Comparison of ENCODE assay signal across 9 cellular contexts in genomic region chr19:40424637-40425449, GRCh38. TPM values are rescaled to one million over a fixed set of nuclear protein-coding genes. Genes with fewer than 3 reads are reported as not detected.
A peak's percentile ranks its signal among the peaks of the same experiment; 100 is the strongest.
DNase-seq lines count a peak whose midpoint lies in the region; ATAC-seq and TF ChIP-seq lines count a peak whose summit lies in the region.
"Had no signal": no experiment of that assay in that cellular context is flagged by ENCODE, and none has a peak within 500 bp of the region (broad histone marks: within the 10 kb centered on the region; RNA-seq: fewer than 3 reads in every experiment).

No MANE protein-coding gene starts in this region.

- no peak for ATAC-seq in stimulated activated effector memory CD8-positive, alpha-beta T cell treated with anti-CD3 and anti-CD28 coated beads, Interleukin-12 subunit alpha, Interleukin-12 subunit beta, amount 100 ng/mL, for 72 hours
- ATAC-seq in GM18867 (IDR thresholded peaks at IDR 0.05; ENCODE audit: unreplicated experiment) (no peak), GM18511 (IDR thresholded peaks at IDR 0.05; ENCODE audit: unreplicated experiment) (no peak)

- no peaks in the 10 kb centered on the region for H3K27me3 ChIP-seq in CD4-positive, alpha-beta memory T cell (ENCODE audit: insufficient read depth, low read length)
- H3K27me3 ChIP-seq in adrenal gland = no peaks in the 10 kb centered on the region

- peaks cover 28% of the 10 kb centered on the region for H3K4me1 ChIP-seq in CD4-positive, alpha-beta memory T cell (ENCODE audit: insufficient read depth, low read length)
- H3K4me1 ChIP-seq in adrenal gland (replicated peaks in 1 of 2) = peaks cover 6 to 42% of the 10 kb centered on the region in 2 donors

- CTCF ChIA-PET in CD4-positive, alpha-beta memory T cell (lab: Charles Lee; ENCODE audit: partially characterized antibody) = interaction anchor here (0.8 to 1.1 kb wide), 3 partner anchors 20 to 41 kb away, joined by 3 read pairs; partner anchors contain the start of gene BLVRB

- peak in 1 of 5 donors; percentile 11 for DNase-seq in CD4-positive, alpha-beta memory T cell
- DNase-seq in HT-29 (ENCODE audit: low spot score) (peak; percentile 62), adrenal gland (peak in 1 of 7 donors; percentile 25), immature natural killer cell (no peak), 8988T (no peak)
- DNase-seq in stimulated activated effector memory CD8-positive, alpha-beta T cell treated with anti-CD3 and anti-CD28 coated beads, Interleukin-12 subunit alpha, Interleukin-12 subunit beta, amount 100 ng/mL, for 72 hours (ENCODE audit: low spot score in 2 of 2) = no peak

- 2% methylated on average over 21 to 28 of the region's 28 CpGs for WGBS in adrenal gland, 4 donors

- H3K36me3 Mint-ChIP-seq in CD4-positive, alpha-beta memory T cell = peaks cover 0 to 14% of the 10 kb centered on the region in 2 donors
- H3K36me3 Mint-ChIP-seq in immature natural killer cell = peaks cover 0 to 4% (median 0%) of the 10 kb centered on the region in 3 donors
- H3K36me3 Mint-ChIP-seq in stimulated activated effector memory CD8-positive, alpha-beta T cell treated with anti-CD3 and anti-CD28 coated beads, Interleukin-12 subunit alpha, Interleukin-12 subunit beta, amount 100 ng/mL, for 72 hours = peaks cover 59% of the 10 kb centered on the region

- TF ChIP-seq POLR2A in adrenal gland (IDR thresholded peaks at IDR 0.05) = peak in 1 of 2 donors; percentile 9

- H3K9me3 ChIP-seq in CD4-positive, alpha-beta memory T cell (ENCODE audit: control insufficient read depth in 1 of 2, low read length in 2 of 2) = no peaks in the 10 kb centered on the region
- no peaks in the 10 kb centered on the region for H3K9me3 ChIP-seq in adrenal gland (replicated peaks in 1 of 3)

- H3K27ac Mint-ChIP-seq in CD4-positive, alpha-beta memory T cell = peak overlapping the region; percentile 94 to 99 (median 98)
- H3K27ac Mint-ChIP-seq in immature natural killer cell = peak overlapping the region; percentile 95 to 99 (median 98)
- peak overlapping the region; percentile 98 for H3K27ac Mint-ChIP-seq in stimulated activated effector memory CD8-positive, alpha-beta T cell treated with anti-CD3 and anti-CD28 coated beads, Interleukin-12 subunit alpha, Interleukin-12 subunit beta, amount 100 ng/mL, for 72 hours

- intact Hi-C loops in CD4-positive, alpha-beta memory T cell (cut with micrococcal nuclease) = loop anchor here (1.0 to 10.0 kb wide), 6 partner anchors 18 to 177 kb away; partner anchors contain the start of genes AKT2, BLVRB, C19orf47 and LTBP4
- intact Hi-C loops in adrenal gland (cut with DNase I) = no loop called here

- H3K4me3 ChIP-seq in CD4-positive, alpha-beta memory T cell (ENCODE audit: low read length in 2 of 2) = peak overlapping the region; percentile 79 to 85
- H3K4me3 ChIP-seq in adrenal gland = peak overlapping the region; percentile 21 to 93 (median 86)

- peaks cover 0 to 2% of the 10 kb centered on the region in 2 donors for H3K27me3 Mint-ChIP-seq in CD4-positive, alpha-beta memory T cell
- peaks cover 9 to 21% (median 19%) of the 10 kb centered on the region in 3 donors for H3K27me3 Mint-ChIP-seq in immature natural killer cell (ENCODE audit: low read depth in 3 of 3)

- H3K4me1 Mint-ChIP-seq in CD4-positive, alpha-beta memory T cell = peaks cover 13 to 36% (median 22%) of the 10 kb centered on the region in 4 donors
- peaks cover 32 to 41% of the 10 kb centered on the region in 2 donors for H3K4me1 Mint-ChIP-seq in immature natural killer cell
- peaks cover 30% of the 10 kb centered on the region for H3K4me1 Mint-ChIP-seq in stimulated activated effector memory CD8-positive, alpha-beta T cell treated with anti-CD3 and anti-CD28 coated beads, Interleukin-12 subunit alpha, Interleukin-12 subunit beta, amount 100 ng/mL, for 72 hours

- no peak for TF ChIP-seq CTCF in adrenal gland (IDR thresholded peaks at IDR 0.05)

- H3K9me3 Mint-ChIP-seq in CD4-positive, alpha-beta memory T cell = peaks cover 0 to 2% (median 0%) of the 10 kb centered on the region in 8 donors
- H3K9me3 Mint-ChIP-seq in immature natural killer cell = no peaks in the 10 kb centered on the region
- no peaks in the 10 kb centered on the region for H3K9me3 Mint-ChIP-seq in stimulated activated effector memory CD8-positive, alpha-beta T cell treated with anti-CD3 and anti-CD28 coated beads, Interleukin-12 subunit alpha, Interleukin-12 subunit beta, amount 100 ng/mL, for 72 hours

- H3K4me3 Mint-ChIP-seq in CD4-positive, alpha-beta memory T cell = peak overlapping the region; percentile 92 to 99 (median 95)
- peak overlapping the region; percentile 93 to 94 (median 94) for H3K4me3 Mint-ChIP-seq in immature natural killer cell
- H3K4me3 Mint-ChIP-seq in stimulated activated effector memory CD8-positive, alpha-beta T cell treated with anti-CD3 and anti-CD28 coated beads, Interleukin-12 subunit alpha, Interleukin-12 subunit beta, amount 100 ng/mL, for 72 hours = peak overlapping the region; percentile 96

- peak overlapping the region; percentile 92 for H3K27ac ChIP-seq in CD4-positive, alpha-beta memory T cell (ENCODE audit: low read depth, low read length)
- peak overlapping the region; percentile 99 to 100 (median 100) for H3K27ac ChIP-seq in adrenal gland

- no peaks in the 10 kb centered on the region for H3K36me3 ChIP-seq in CD4-positive, alpha-beta memory T cell (ENCODE audit: insufficient read depth, low read length)
- H3K36me3 ChIP-seq in adrenal gland (replicated peaks in 1 of 2) = peaks cover 0 to 12% of the 10 kb centered on the region in 2 donors

- POLR2A ChIA-PET in CD4-positive, alpha-beta memory T cell (lab: Charles Lee; ENCODE audit: partially characterized antibody) = interaction anchor here (0.7 to 8.9 kb wide), 9 partner anchors 9 to 180 kb away, joined by 3 to 227 read pairs (median 6); partner anchors contain the start of genes BLVRB, C19orf47, PLD3 and SERTAD3

RNA-seq across cellular contexts. Expression of gene SERTAD1, which starts 0.9 kb away (rescaled TPM):
- 10 to 100 TPM; 10.6 to 11.3 TPM for total RNA-seq in CD4-positive, alpha-beta memory T cell
- polyA plus RNA-seq in CD4-positive, alpha-beta memory T cell = 10 to 100 TPM in 1 of 2 donors, 1 to 10 TPM in 1; 5.4 to 10.7 TPM
- total RNA-seq in HT-29 (2014; rRNA removed; shearing (Covaris generic)) = 32.1 and 32.7 TPM in 2 replicates
- 10 to 100 TPM; 10.2 to 20.8 (median 13.9) TPM for total RNA-seq in adrenal gland
- polyA plus RNA-seq in adrenal gland = 10 to 100 TPM in 2 of 3 donors, 1 to 10 TPM in 1; 1.7 to 20.6 (median 11.1) TPM
- 10 to 100 TPM; 45.2 to 55.2 (median 49.3) TPM for polyA plus RNA-seq in immature natural killer cell

RNA-seq across cellular contexts. Expression of gene PRX, which starts 11.7 kb away (rescaled TPM):
- 1 to 10 TPM; 3.3 to 3.4 TPM for total RNA-seq in CD4-positive, alpha-beta memory T cell
- under 1 TPM in 1 of 2 donors, not detected in 1; 0.23 TPM for polyA plus RNA-seq in CD4-positive, alpha-beta memory T cell
- total RNA-seq in HT-29 (2014; rRNA removed; shearing (Covaris generic)) = 1.3 and 1.8 TPM in 2 replicates
- total RNA-seq in adrenal gland = 10 to 100 TPM in 5 of 8 donors, 1 to 10 TPM in 3; 5.4 to 12.8 (median 10.4) TPM
- polyA plus RNA-seq in adrenal gland (1 to 10 TPM; 3.2 to 6.6 (median 3.9) TPM), immature natural killer cell (10 to 100 TPM in 1 of 3 donors, 1 to 10 TPM in 1, under 1 TPM in 1; 0.62 to 13.0 (median 1.2) TPM)
- total RNA-seq: HT1080 had no signal

RNA-seq across cellular contexts. Expression of gene SERTAD3, which starts 19.3 kb away (rescaled TPM):
- 10 to 100 TPM; 17.8 to 19.4 TPM for total RNA-seq in CD4-positive, alpha-beta memory T cell
- polyA plus RNA-seq in CD4-positive, alpha-beta memory T cell = 10 to 100 TPM in 1 of 2 donors, 1 to 10 TPM in 1; 9.4 to 11.4 TPM
- total RNA-seq in HT-29 (2014; rRNA removed; shearing (Covaris generic)) = 23.4 and 30.6 TPM in 2 replicates
- 10 to 100 TPM; 15.2 to 34.9 (median 29.5) TPM for total RNA-seq in adrenal gland
- polyA plus RNA-seq in adrenal gland = 10 to 100 TPM; 12.1 to 60.2 (median 32.4) TPM
- 10 to 100 TPM; 25.9 to 82.2 (median 62.0) TPM for polyA plus RNA-seq in immature natural killer cell

RNA-seq across cellular contexts. Expression of gene HIPK4, which starts 34.9 kb away (rescaled TPM):
- not detected for total RNA-seq in CD4-positive, alpha-beta memory T cell
- not detected for polyA plus RNA-seq in CD4-positive, alpha-beta memory T cell
- 0.10 TPM in 1 of 2 replicates, not detected in the other for total RNA-seq in HT-29 (2014; rRNA removed; shearing (Covaris generic))
- total RNA-seq in adrenal gland = under 1 TPM in 6 of 8 donors, not detected in 2; 0.11 to 0.34 (median 0.23) TPM
- polyA plus RNA-seq in adrenal gland (under 1 TPM in 2 of 3 donors, not detected in 1; 0.20 to 0.24 TPM), immature natural killer cell (under 1 TPM in 1 of 3 donors, not detected in 2; 0.15 TPM)
- total RNA-seq: HT1080 had no signal

RNA-seq across cellular contexts. Expression of gene BLVRB, which starts 40.7 kb away (rescaled TPM):
- 10 to 100 TPM; 12.3 to 16.3 TPM for total RNA-seq in CD4-positive, alpha-beta memory T cell
- polyA plus RNA-seq in CD4-positive, alpha-beta memory T cell = 10 to 100 TPM; 25.4 to 34.6 TPM
- total RNA-seq in HT-29 (2014; rRNA removed; shearing (Covaris generic)) = 201 and 206 TPM in 2 replicates
- 100 to 1,000 TPM in 5 of 8 donors, 10 to 100 TPM in 3; 85.8 to 303 (median 143) TPM for total RNA-seq in adrenal gland
- polyA plus RNA-seq in adrenal gland (100 to 1,000 TPM in 2 of 3 donors, 10 to 100 TPM in 1; 53.8 to 189 (median 124) TPM), immature natural killer cell (10 to 100 TPM; 30.8 to 52.5 (median 45.9) TPM)
